Comparison of ENCODE assay signal across 10 cellular contexts in the genomic region with DNA sequence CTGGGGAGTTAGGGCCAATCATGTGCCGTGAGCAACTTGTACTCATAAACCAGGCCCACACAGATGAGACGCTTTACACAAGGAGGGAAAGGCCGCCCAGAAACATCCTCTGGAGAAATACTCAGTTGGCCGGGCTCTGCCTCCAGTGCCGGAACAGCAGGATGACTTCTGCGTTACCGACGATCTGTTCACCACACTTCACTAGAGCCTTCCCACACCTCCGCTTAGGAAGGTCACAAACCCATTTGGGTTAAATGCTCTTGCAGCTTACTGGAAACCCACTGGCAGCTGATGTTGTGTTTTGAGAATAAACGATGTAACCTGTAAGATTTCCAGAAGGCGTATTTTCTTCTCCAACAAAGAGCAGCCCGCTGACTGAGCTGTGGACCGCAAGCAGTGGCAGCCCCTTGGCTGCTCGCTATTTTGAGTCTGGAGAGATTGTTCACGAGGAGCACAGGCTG. TPM values are rescaled to one million over a fixed set of nuclear protein-coding genes. Genes with fewer than 3 reads are reported as not detected.
DNase-seq lines count a peak whose midpoint lies in the region; ATAC-seq and TF ChIP-seq lines count a peak whose summit lies in the region.
"Had no signal": no experiment of that assay in that cellular context is flagged by ENCODE, and none has a peak within 500 bp of the region (broad histone marks: within the 10 kb centered on the region; RNA-seq: fewer than 3 reads in every experiment).

No MANE protein-coding gene starts in this region.

- peak overlapping the region; percentile 24 to 67 for H3K27ac ChIP-seq in left lung
- peak overlapping the region; percentile 37 to 55 (median 41) for H3K27ac ChIP-seq in gastrocnemius medialis

- H3K4me3 ChIP-seq in choroid plexus epithelial cell (ENCODE audit: low read depth, low read length) (peak overlapping the region; percentile 15), left lung (no peak overlapping the region), gastrocnemius medialis (peak overlapping the region; percentile 5 to 42 (median 16))

- TF ChIP-seq CTCF in choroid plexus epithelial cell (conservative IDR thresholded peaks at IDR 0.05; ENCODE audit: low read depth, low read length) = no peak
- no peak for TF ChIP-seq CTCF in left lung (IDR thresholded peaks at IDR 0.05)
- TF ChIP-seq CTCF in gastrocnemius medialis (IDR thresholded peaks at IDR 0.05 in 4 of 5, conservative IDR thresholded peaks at IDR 0.05 in 1 of 5) = no peak

- H3K9me3 ChIP-seq in left lung (peaks cover 0 to 12% of the 10 kb centered on the region in 2 donors), gastrocnemius medialis (no peaks in the 10 kb centered on the region)

- intact Hi-C loops in left lung (cut with DNase I) = no loop called here
- intact Hi-C loops in gastrocnemius medialis (cut with DNase I; ENCODE audit: low total_unique reads) = loop anchor here (5.0 kb wide), 1 partner anchor 79 kb away; no protein-coding TSS in a partner anchor

- H3K4me1 ChIP-seq in left lung = peaks cover 0 to 14% of the 10 kb centered on the region in 2 donors
- H3K4me1 ChIP-seq in gastrocnemius medialis = peaks cover 9 to 10% of the 10 kb centered on the region in 2 donors

- in situ Hi-C loops in gastrocnemius medialis (cut with MboI; ENCODE audit: low sequenced_read_pairs in 4 of 4) = no loop called here

- H3K36me3 ChIP-seq in left lung (no peaks in the 10 kb centered on the region), gastrocnemius medialis (no peaks in the 10 kb centered on the region)

- ATAC-seq in left lung (peak; percentile 61), gastrocnemius medialis (peak; percentile 64 to 70), GM21825 (IDR thresholded peaks at IDR 0.05; ENCODE audit: unreplicated experiment) (no peak)

- no peaks in the 10 kb centered on the region for H3K27me3 ChIP-seq in left lung
- H3K27me3 ChIP-seq in gastrocnemius medialis = no peaks in the 10 kb centered on the region

- DNase-seq in AG08395 (ENCODE audit: low spot score) (peak; percentile 56), choroid plexus epithelial cell (ENCODE audit: low read depth) (peak; percentile 74), left lung (peak in 1 of 2 donors; percentile 42), gastrocnemius medialis (peak; percentile 23 to 55), NCI-H146 (lab: John Stamatoyannopoulos, UW) (no peak), islet precursor cell (no peak), NCI-H1436 treated with DMSO at 0.1 percent for 48 hours (lab: John Stamatoyannopoulos, UW) (no peak)
- DNase-seq: stimulated activated CD4-positive, alpha-beta T cell treated with anti-CD3 and anti-CD28 coated beads, Interleukin-4, amount 100 ng/mL, for 1 hour had no signal

- TF ChIP-seq POLR2A in gastrocnemius medialis (IDR thresholded peaks at IDR 0.05) = no peak

RNA-seq across cellular contexts. Expression of a gene that starts 44.1 kb away (rescaled TPM):
- total RNA-seq in left lung (10 to 100 TPM; 32.9 to 45.2 TPM), gastrocnemius medialis (1 to 10 TPM in 3 of 4 donors, under 1 TPM in 1; 0.97 to 6.1 (median 5.1) TPM)
- total RNA-seq: HT-29 had no signal

Comparison
In these comparisons a context has a peak if more than half of its experiments do, and no peak if none do; other contexts are left out.
1. DNase-seq: peak in AG08395 (single experiment), choroid plexus epithelial cell (single experiment) and gastrocnemius medialis (2 of 2); none in NCI-H146 (single experiment), islet precursor cell (single experiment) and NCI-H1436 treated with DMSO at 0.1 percent for 48 hours (single experiment).
2. H3K4me3 ChIP-seq: peak in choroid plexus epithelial cell (single experiment) and gastrocnemius medialis (4 of 4); none in left lung (0 of 2).
3. RNA of a gene that starts 44.1 kb away (total RNA-seq): 32.9 to 45.2 TPM in left lung; 0.97 to 6.1 TPM in gastrocnemius medialis; every median in the first group is over 4 times any median in the second.